Comparison of ENCODE assay signal across 16 cellular contexts in genomic region chr12:2453807-2454177, GRCh38.
DNase-seq lines count a peak whose midpoint lies in the region; ATAC-seq, FAIRE-seq and TF ChIP-seq lines count a peak whose summit lies in the region.
"Had no signal": no experiment of that assay in that cellular context is flagged by ENCODE, and none has a peak within 500 bp of the region (broad histone marks: within the 10 kb centered on the region; RNA-seq: fewer than 3 reads in every experiment).

No MANE protein-coding gene starts in this region.

- H3K4me2 ChIP-seq in K562 (ENCODE audit: insufficient read depth, low read length), result no peak overlapping the region

- no peaks in the 10 kb centered on the region for H3K9me1 ChIP-seq in K562 (ENCODE audit: control insufficient read depth, insufficient read depth, low read length)

- H3K27me3 ChIP-seq in K562 (ENCODE audit: control insufficient read depth in 2 of 2, insufficient read depth in 2 of 2, low read length in 2 of 2) (peaks cover 0 to 35% of the 10 kb centered on the region in 2 experiments; a peak in 1 of 5 replicates), tibial artery (no peaks in the 10 kb centered on the region)

- H3K27ac ChIP-seq in K562 (ENCODE audit: extremely low read depth, low read depth, low read length) (no peak overlapping the region), tibial artery (no peak overlapping the region)

- FAIRE-seq in K562 (lab: Jason Lieb, UNC), result no peak

- CTCF ChIA-PET in K562 (lab: Yijun Ruan, JAX; ENCODE audit: low intra/inter-chr PET ratio), result no interaction called here

- DNase-seq in AML-193 (lab: John Stamatoyannopoulos, UW) (peak; percentile 31 to 37), KBM-7 (peak; percentile 73), NOMO-1 treated with dmso at 0.1 percent for 144 hours (lab: John Stamatoyannopoulos, UW; ENCODE audit: unreplicated experiment) (peak; percentile 67), K562 (ENCODE audit: extremely low read depth in 1 of 4, low spot score in 3 of 4) (no peak), tibial artery (no peak), nucleus accumbens (lab: John Stamatoyannopoulos, UW) (no peak)
- DNase-seq: 8988T; CD8-positive, alpha-beta T cell; H7; NCI-H1105; NCI-H187; NCI-H446; NCI-H748 treated with DMSO at 0.1 percent for 48 hours; SHP77 treated with DMSO at 0.1 percent for 48 hours had no signal

- in situ Hi-C loops in KBM-7 (cut with MboI; ENCODE audit: low pct_unique_long_range_greater_than_20kb, low sequenced_read_pairs), result no loop called here
- in situ Hi-C loops in K562 (cut with MboI), result no loop called here

- intact Hi-C loops in K562 (cut with micrococcal nuclease) (no loop called here), tibial artery (cut with DNase I; ENCODE audit: low total_unique reads) (no loop called here)

- no peak for TF ChIP-seq CTCF in K562 (IDR thresholded peaks at IDR 0.05 in 2 of 3, conservative IDR thresholded peaks at IDR 0.05 in 1 of 3; ENCODE audit: insufficient read depth in 2 of 3, low read depth in 1 of 3, low read length in 3 of 3)
- no peak for TF ChIP-seq CTCF in tibial artery (IDR thresholded peaks at IDR 0.05)

- H3K4me3 ChIP-seq in K562 (no peak overlapping the region), tibial artery (no peak overlapping the region)

- no peak for TF ChIP-seq RAD21 in K562 (CRISPR knock-in tag; conservative IDR thresholded peaks at IDR 0.05 in 1 of 2, IDR thresholded peaks at IDR 0.05 in 1 of 2)

- H2AFZ ChIP-seq in K562 (ENCODE audit: low read depth, low read length), result no peak overlapping the region

- no peaks in the 10 kb centered on the region for H3K36me3 ChIP-seq in K562 (ENCODE audit: control insufficient read depth, insufficient read depth, low read length)
- H3K36me3 ChIP-seq in tibial artery, result peaks cover 0 to 37% (median 23%) of the 10 kb centered on the region in 3 donors

- TF ChIP-seq EP300 in K562 (IDR thresholded peaks at IDR 0.05; ENCODE audit: low read length), result no peak

- no peak for TF ChIP-seq POLR2A in K562 (conservative IDR thresholded peaks at IDR 0.05)

- H3K4me1 ChIP-seq in K562 (replicated peaks in 1 of 2; ENCODE audit: control insufficient read depth in 2 of 2, insufficient read depth in 2 of 2, low read length in 2 of 2) (no peaks in the 10 kb centered on the region), tibial artery (peaks cover 0 to 29% (median 8%) of the 10 kb centered on the region in 4 donors)

- BruUV-seq in K562 (replicated peaks; lab: Mats Ljungman, UMichigan), result no TSS peak

- no peaks in the 10 kb centered on the region for H3K79me2 ChIP-seq in K562 (ENCODE audit: control insufficient read depth, insufficient read depth, low read length)

- ATAC-seq in K562, result no peak
- no peak for ATAC-seq in HG03432 (IDR thresholded peaks at IDR 0.05; ENCODE audit: unreplicated experiment)
- ATAC-seq in HG02588 (IDR thresholded peaks at IDR 0.05; ENCODE audit: unreplicated experiment), result no peak
- ATAC-seq: CD8-positive, alpha-beta T cell had no signal

- H3K9me3 ChIP-seq in K562 (replicated peaks; ENCODE audit: control insufficient read depth, insufficient read depth, low read depth, low read length) (no peaks in the 10 kb centered on the region), tibial artery (no peaks in the 10 kb centered on the region)

- no peaks in the 10 kb centered on the region for H4K20me1 ChIP-seq in K562 (replicated peaks; ENCODE audit: control insufficient read depth, insufficient read depth, low read length)

- POLR2A ChIA-PET in K562 (lab: Yijun Ruan, JAX), result no interaction called here

- no peak overlapping the region for H3K9ac ChIP-seq in K562 (ENCODE audit: insufficient read depth in 1 of 2, low read depth in 2 of 2, low read length in 2 of 2)

TF ChIP-seq in K562, 482 proteins besides CTCF, POLR2A, EP300 and RAD21:
- TF ChIP-seq CBX3 (IDR thresholded peaks at IDR 0.05; ENCODE audit: borderline replicate concordance in 1 of 2, low read length in 2 of 2) (no peak), SPI1 (IDR thresholded peaks at IDR 0.05; ENCODE audit: borderline replicate concordance, low read depth, low read length) (0 out of 2 replicates have a peak, but pooled peaks have one; percentile 11)

Comparison
In these comparisons a context has a peak if more than half of its experiments do, and no peak if none do; other contexts are left out.
1. DNase-seq: peak in AML-193 (2 of 2), KBM-7 (single experiment) and NOMO-1 treated with dmso at 0.1 percent for 144 hours (single experiment); none in K562 (0 of 4), tibial artery (0 of 2) and nucleus accumbens (0 of 56).